ENCODE assay signal across 8 cellular contexts in the genomic region with DNA sequence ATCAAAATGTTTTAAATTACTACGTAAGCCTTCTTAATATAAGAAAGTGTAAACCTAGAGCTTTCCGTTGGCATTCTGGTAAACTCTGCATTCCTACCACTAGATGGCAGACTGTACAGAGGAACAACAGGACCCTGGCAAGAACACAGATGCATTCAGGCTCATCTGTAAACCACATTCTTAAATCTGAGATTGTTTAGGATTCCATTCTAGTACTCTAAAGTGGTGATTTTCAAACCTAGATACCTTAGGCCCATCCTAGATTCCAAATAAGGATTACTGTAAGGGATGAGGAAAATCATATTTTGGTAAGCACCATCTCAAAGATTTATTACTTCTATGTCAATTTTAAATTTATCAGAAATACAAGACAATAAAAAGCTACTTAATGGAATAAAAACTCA. TPM values are rescaled to one million over a fixed set of nuclear protein-coding genes. Genes with fewer than 3 reads are reported as not detected.
A peak's percentile ranks its signal among the peaks of the same experiment; 100 is the strongest.
DNase-seq lines count a peak whose midpoint lies in the region; ATAC-seq and TF ChIP-seq lines count a peak whose summit lies in the region.

No MANE protein-coding gene starts in this region.

- H3K27me3 ChIP-seq in testis: no peaks in the 10 kb centered on the region

- WGBS in testis, 2 donors: 14 to 15% methylated on average over 2 of the region's 2 CpGs

- H3K9me3 ChIP-seq in testis: no peaks in the 10 kb centered on the region

- peak; percentile 93 for TF ChIP-seq CTCF in C4-2B (conservative IDR thresholded peaks at IDR 0.05)
- peak; percentile 86 to 98 (median 96) for TF ChIP-seq CTCF in testis (IDR thresholded peaks at IDR 0.05)

- H3K27ac ChIP-seq in C4-2B: no peak overlapping the region
- peak overlapping the region; percentile 9 to 65 for H3K27ac ChIP-seq in testis

- ATAC-seq in GM18505 (IDR thresholded peaks at IDR 0.05; ENCODE audit: unreplicated experiment) (peak; percentile 68), HG03025 (IDR thresholded peaks at IDR 0.05; ENCODE audit: low FRiP score, unreplicated experiment) (peak; percentile 63)

- TF ChIP-seq POLR2A in GM18505 (IDR thresholded peaks at IDR 0.05; ENCODE audit: borderline replicate concordance, extremely low read depth, insufficient read depth, insufficient read length) (no peak), testis (IDR thresholded peaks at IDR 0.05) (no peak)

- DNase-seq in NCI-H2029 treated with DMSO at 0.1 percent for 48 hours (lab: John Stamatoyannopoulos, UW) (peak; percentile 77), T1000 (lab: John Stamatoyannopoulos, UW) (peak; percentile 10), lung microvascular endothelial cell (ENCODE audit: low read depth in 2 of 2) (peak; percentile 87 to 91), testis (peak; percentile 89)
- DNase-seq in effector CD8-positive, alpha-beta T cell (lab: John Stamatoyannopoulos, UW): peak; percentile 6

- no peak overlapping the region for H3K4me3 ChIP-seq in testis

- H3K4me1 ChIP-seq in testis: peaks cover 12% of the 10 kb centered on the region

- H3K36me3 ChIP-seq in testis (ENCODE audit: low read depth, missing control alignments): no peaks in the 10 kb centered on the region

- intact Hi-C loops in testis (cut with DNase I; ENCODE audit: low total_unique reads): loop anchor here (10.0 kb wide), 1 partner anchor 153 kb away; no protein-coding TSS in a partner anchor

RNA-seq across cellular contexts. Expression of a gene that starts 26.9 kb away (rescaled TPM):
- total RNA-seq in lung microvascular endothelial cell (122 and 173 TPM in 2 replicates), testis (100 to 1,000 TPM; 217 to 237 TPM)
- 156 TPM for polyA plus RNA-seq in testis (ENCODE audit: insufficient read depth, low read depth, low replicate concordance)

Comparison
In these comparisons a context has a peak if more than half of its experiments do, and no peak if none do; other contexts are left out.
1. DNase-seq: peak in every context shown above with its lines; median percentile 89 in lung microvascular endothelial cell; 89 in testis; 77 in NCI-H2029 treated with DMSO at 0.1 percent for 48 hours; 10 in T1000; 6 in effector CD8-positive, alpha-beta T cell.